In genomic region chr3:53253707-53254106, GRCh38 we compare ENCODE assay signal across 9 cellular contexts. TPM values are rescaled to one million over a fixed set of nuclear protein-coding genes. Genes with fewer than 3 reads are reported as not detected.
DNase-seq lines count a peak whose midpoint lies in the region; ATAC-seq and TF ChIP-seq lines count a peak whose summit lies in the region.
"Had no signal": no experiment of that assay in that cellular context is flagged by ENCODE, and none has a peak within 500 bp of the region (broad histone marks: within the 10 kb centered on the region; RNA-seq: fewer than 3 reads in every experiment).

No MANE protein-coding gene starts in this region.

- peak overlapping the region; percentile 99 for H3K4me2 ChIP-seq in PC-9

- intact Hi-C loops in PC-9 (cut with micrococcal nuclease; ENCODE audit: unreplicated experiment), result loop anchor here (1.0 to 2.0 kb wide), 2 partner anchors 15 to 17 kb away; no protein-coding TSS in a partner anchor
- intact Hi-C loops in psoas muscle (cut with DNase I), result loop anchor here in 1 of 2 donors (1.0 kb wide), 1 partner anchor 9 kb away; no protein-coding TSS in a partner anchor

- ATAC-seq in psoas muscle (no peak), HG02610 (IDR thresholded peaks at IDR 0.05; ENCODE audit: unreplicated experiment) (no peak), GM18861 (IDR thresholded peaks at IDR 0.05; ENCODE audit: unreplicated experiment) (no peak)

- CTCF ChIA-PET in PC-9 (lab: Charles Lee), result interaction anchor here (0.6 kb wide), 2 partner anchors 11 to 46 kb away, joined by 3 read pairs; no protein-coding TSS in a partner anchor

- H3K4me3 ChIP-seq in GM06990 (replicated peaks; ENCODE audit: low read depth, low read length) (peak overlapping the region; percentile 89), PC-9 (peak overlapping the region; percentile 98), epithelial cell of proximal tubule (ENCODE audit: low read depth, low read length) (peak overlapping the region; percentile 99), psoas muscle (peak overlapping the region; percentile 99)

- 83 to 96% (median 91%) methylated on average over 4 of the region's 4 CpGs for WGBS in psoas muscle, 3 donors

- POLR2A ChIA-PET in PC-9 (lab: Charles Lee; ENCODE audit: unreplicated experiment), result interaction anchor here (0.6 kb wide), 2 partner anchors 11 to 98 kb away, joined by 3 to 16 read pairs; no protein-coding TSS in a partner anchor

- H3K4me1 ChIP-seq in PC-9 (replicated peaks; ENCODE audit: insufficient read depth) (peaks cover 51% of the 10 kb centered on the region), psoas muscle (peaks cover 40% of the 10 kb centered on the region)

- H3K9me3 ChIP-seq in PC-9 (ENCODE audit: insufficient read depth, low read depth) (no peaks in the 10 kb centered on the region), psoas muscle (no peaks in the 10 kb centered on the region)

- H3F3A ChIP-seq in PC-9 (ENCODE audit: insufficient read depth, low read depth), result peaks cover 45% of the 10 kb centered on the region; the same call in 1 of the 2 replicates

- H3K27me3 ChIP-seq in GM06990 (replicated peaks; ENCODE audit: control insufficient read depth, insufficient read depth, low read length), result no peaks in the 10 kb centered on the region
- H3K27me3 ChIP-seq in PC-9 (ENCODE audit: insufficient read depth, low read depth), result no peaks in the 10 kb centered on the region
- H3K27me3 ChIP-seq in psoas muscle (ENCODE audit: insufficient read depth in 3 of 3, low read length in 2 of 3), result no peaks in the 10 kb centered on the region

- H3K27ac ChIP-seq in PC-9, result peak overlapping the region; percentile 76
- no peak overlapping the region for H3K27ac ChIP-seq in psoas muscle

- H2AFZ ChIP-seq in PC-9, result no peak overlapping the region

- no peaks in the 10 kb centered on the region for H3K9me2 ChIP-seq in PC-9 (ENCODE audit: insufficient read depth)

- BruUV-seq in PC-9 (replicated peaks; lab: Mats Ljungman, UMichigan), result no TSS peak

- TF ChIP-seq CTCF in GM06990 (IDR thresholded peaks at IDR 0.05; ENCODE audit: insufficient read depth, low read length, poor library complexity, severe bottlenecking), result no peak
- TF ChIP-seq CTCF in PC-9 (conservative IDR thresholded peaks at IDR 0.05), result no peak
- no peak for TF ChIP-seq CTCF in epithelial cell of proximal tubule (conservative IDR thresholded peaks at IDR 0.05; ENCODE audit: low read depth, low read length)
- TF ChIP-seq CTCF in psoas muscle (IDR thresholded peaks at IDR 0.05), result no peak

- H3K36me3 ChIP-seq in GM06990 (ENCODE audit: control insufficient read depth, insufficient read depth, low read length) (no peaks in the 10 kb centered on the region; the same call in 1 of the 2 replicates), PC-9 (ENCODE audit: low read depth) (peaks cover 35% of the 10 kb centered on the region), psoas muscle (ENCODE audit: insufficient read depth in 1 of 2, low read depth in 1 of 2) (no peaks in the 10 kb centered on the region)

- H3K79me2 ChIP-seq in PC-9 (ENCODE audit: low read depth), result peaks cover 76% of the 10 kb centered on the region

- DNase-seq in GM06990 (ENCODE audit: extremely low read depth, insufficient read length) (no peak), PC-9 (no peak), epithelial cell of proximal tubule (ENCODE audit: low read depth) (no peak), psoas muscle (no peak), EL (no peak), AG08396 (ENCODE audit: low spot score) (no peak)
- DNase-seq: MV-4-11 had no signal

- peaks cover 64% of the 10 kb centered on the region for H4K20me1 ChIP-seq in PC-9 (ENCODE audit: insufficient read depth)

RNA-seq across cellular contexts. Expression of gene TKT, which starts 2.1 kb away (rescaled TPM):
- 1,726 and 2,016 TPM in 2 replicates for total RNA-seq in PC-9 (2021)
- 403 and 614 TPM in 2 replicates for total RNA-seq in epithelial cell of proximal tubule
- 10 to 100 TPM; 16.8 to 51.9 (median 21.2) TPM for total RNA-seq in psoas muscle
- 10 to 100 TPM; 10.5 to 25.6 (median 23.7) TPM for polyA plus RNA-seq in psoas muscle
